In the genomic region with DNA sequence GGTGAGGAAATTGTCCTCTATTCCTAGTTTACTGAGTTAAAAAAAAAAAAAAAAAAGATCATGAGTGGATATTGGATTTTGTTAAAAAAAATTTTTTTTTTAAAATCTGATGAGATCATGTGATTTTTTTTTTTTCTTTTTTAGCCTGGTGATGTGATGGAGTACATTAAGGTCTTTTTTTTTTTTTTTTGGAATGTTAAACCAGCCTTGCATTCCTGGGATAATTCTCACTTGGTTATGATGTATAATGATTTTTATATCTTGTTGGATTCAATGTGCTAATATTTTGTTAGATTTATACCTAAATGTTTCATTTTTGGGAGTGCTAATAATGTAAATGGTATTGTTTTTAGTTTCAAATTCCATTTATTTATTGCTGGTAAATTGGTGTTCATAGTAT, we compare ENCODE assay signal across 32 cellular contexts.
"Had no signal": no experiment of that assay in that cellular context is flagged by ENCODE, and none has a peak within 500 bp of the region (broad histone marks: within the 10 kb centered on the region; RNA-seq: fewer than 3 reads in every experiment).

No MANE protein-coding gene starts in this region.

- H3K27me3 ChIP-seq: ascending aorta, esophagus squamous epithelium, heart left ventricle had no signal

- H3K27me3 Mint-ChIP-seq: activated CD4-positive, alpha-beta memory T cell treated with anti-CD3 and anti-CD28 coated beads for 36 hours; activated CD4-positive, alpha-beta T cell treated with anti-CD3 and anti-CD28 coated beads for 36 hours; activated CD4-positive, alpha-beta T cell treated with anti-CD3 and anti-CD28 coated beads, Interleukin-2, amount 10 ng/mL, durations not matched to agents 24 days and 14 days; activated CD8-positive, alpha-beta memory T cell treated with anti-CD3 and anti-CD28 coated beads, Interleukin-2, amount 10 ng/mL, durations not matched to agents 7 days and 5 days; activated naive CD8-positive, alpha-beta T cell treated with anti-CD3 and anti-CD28 coated beads, Interleukin-2, amount 10 ng/mL, durations not matched to agents 7 days and 5 days; brain; central memory CD8-positive, alpha-beta T cell; effector memory CD8-positive, alpha-beta T cell had no signal

- H3K9me3 Mint-ChIP-seq: activated naive CD4-positive, alpha-beta T cell treated with anti-CD3 and anti-CD28 coated beads, Interleukin-2, amount 50 U/mL, for 72 hours had no signal

- H3K4me3 Mint-ChIP-seq: activated CD4-positive, alpha-beta memory T cell treated with anti-CD3 and anti-CD28 coated beads for 36 hours; activated CD4-positive, alpha-beta T cell treated with anti-CD3 and anti-CD28 coated beads for 36 hours; activated CD4-positive, alpha-beta T cell treated with anti-CD3 and anti-CD28 coated beads, Interleukin-2, amount 10 ng/mL, durations not matched to agents 24 days and 14 days; activated CD8-positive, alpha-beta memory T cell treated with anti-CD3 and anti-CD28 coated beads, Interleukin-2, amount 10 ng/mL, durations not matched to agents 7 days and 5 days; activated CD8-positive, alpha-beta T cell treated with anti-CD3 and anti-CD28 coated beads, Interleukin-2, amount 10 ng/mL, durations not matched to agents 7 days and 5 days; activated naive CD4-positive, alpha-beta T cell treated with anti-CD3 and anti-CD28 coated beads for 36 hours; activated naive CD8-positive, alpha-beta T cell treated with anti-CD3 and anti-CD28 coated beads, Interleukin-2, amount 10 ng/mL, durations not matched to agents 7 days and 5 days; activated T-helper 1 cell treated with anti-CD3 and anti-CD28 coated beads, Interleukin-12 subunit alpha, Interleukin-12 subunit beta, Interleukin-2, Interleukin-4 antibody, amounts not matched to agents 30 ng/mL and 10 ng/mL and 1 ng/mL, durations not matched to agents 14 hours and 24 hours and 36 hours; brain; central memory CD8-positive, alpha-beta T cell; effector memory CD8-positive, alpha-beta T cell had no signal

- DNase-seq: activated CD4-positive, alpha-beta memory T cell treated with anti-CD3 and anti-CD28 coated beads for 36 hours; activated CD4-positive, alpha-beta T cell treated with anti-CD3 and anti-CD28 coated beads for 36 hours; activated CD4-positive, alpha-beta T cell treated with anti-CD3 and anti-CD28 coated beads, Interleukin-2, amount 10 ng/mL, durations not matched to agents 24 days and 14 days; activated CD4-positive, CD25-positive, alpha-beta regulatory T cell; activated CD4-positive, CD25-positive, alpha-beta regulatory T cell treated with anti-CD3 and anti-CD28 coated beads, Interleukin-2, amount 50 U/mL, for 72 hours; activated CD8-positive, alpha-beta memory T cell treated with anti-CD3 and anti-CD28 coated beads, Interleukin-2, amount 10 ng/mL, durations not matched to agents 7 days and 5 days; activated CD8-positive, alpha-beta memory T cell treated with anti-CD3 and anti-CD28 coated beads, Interleukin-2, amount 50 U/mL, for 4 hours; activated CD8-positive, alpha-beta T cell treated with anti-CD3 and anti-CD28 coated beads, Interleukin-2, amount 10 ng/mL, durations not matched to agents 7 days and 5 days; activated effector memory CD4-positive, alpha-beta T cell treated with anti-CD3 and anti-CD28 coated beads, Interleukin-2, amount 50 U/mL, for 16 hours; activated naive CD4-positive, alpha-beta T cell treated with anti-CD3 and anti-CD28 coated beads for 36 hours; activated naive CD8-positive, alpha-beta T cell treated with anti-CD3 and anti-CD28 coated beads, Interleukin-2, amount 10 ng/mL, durations not matched to agents 7 days and 5 days; activated T-cell treated with anti-CD3 and anti-CD28 coated beads, Interleukin-2, amount 50 U/mL, for 1 hour; activated T-cell treated with anti-CD3 and anti-CD28 coated beads, Interleukin-2, amount 50 U/mL, for 48 hours; cortex of kidney; dermis blood vessel endothelial cell; effector CD4-positive, alpha-beta T cell; effector memory CD8-positive, alpha-beta T cell; esophagus squamous epithelium; foreskin melanocyte; glutamatergic neuron; heart left ventricle; T-helper 2 cell had no signal

- H3K27ac ChIP-seq: ascending aorta, epithelial cell of prostate, esophagus squamous epithelium, heart left ventricle had no signal

- H3K4me1 Mint-ChIP-seq: brain had no signal

- ATAC-seq: activated CD4-positive, alpha-beta T cell treated with anti-CD3 and anti-CD28 coated beads for 36 hours; activated CD8-positive, alpha-beta memory T cell treated with anti-CD3 and anti-CD28 coated beads, Interleukin-2, amount 10 ng/mL, durations not matched to agents 7 days and 5 days; activated CD8-positive, alpha-beta T cell treated with anti-CD3 and anti-CD28 coated beads, Interleukin-2, amount 10 ng/mL, durations not matched to agents 7 days and 5 days; activated naive CD4-positive, alpha-beta T cell treated with anti-CD3 and anti-CD28 coated beads, Interleukin-2, amount 50 U/mL, for 72 hours; effector memory CD8-positive, alpha-beta T cell; heart left ventricle had no signal

- H3K27ac Mint-ChIP-seq: activated CD4-positive, alpha-beta memory T cell treated with anti-CD3 and anti-CD28 coated beads for 36 hours; activated CD4-positive, alpha-beta T cell treated with anti-CD3 and anti-CD28 coated beads for 36 hours; activated CD8-positive, alpha-beta memory T cell treated with anti-CD3 and anti-CD28 coated beads, Interleukin-2, amount 10 ng/mL, durations not matched to agents 7 days and 5 days; activated CD8-positive, alpha-beta T cell treated with anti-CD3 and anti-CD28 coated beads, Interleukin-2, amount 10 ng/mL, durations not matched to agents 7 days and 5 days; activated naive CD4-positive, alpha-beta T cell treated with anti-CD3 and anti-CD28 coated beads for 36 hours; activated naive CD4-positive, alpha-beta T cell treated with anti-CD3 and anti-CD28 coated beads, Interleukin-2, amount 50 U/mL, for 72 hours; activated naive CD8-positive, alpha-beta T cell treated with anti-CD3 and anti-CD28 coated beads, Interleukin-2, amount 10 ng/mL, durations not matched to agents 7 days and 5 days; activated T-helper 1 cell treated with anti-CD3 and anti-CD28 coated beads, Interleukin-12 subunit alpha, Interleukin-12 subunit beta, Interleukin-2, Interleukin-4 antibody, amounts not matched to agents 30 ng/mL and 10 ng/mL and 1 ng/mL, durations not matched to agents 14 hours and 24 hours and 36 hours; activated T-helper 2 cell treated with anti-CD3 and anti-CD28 coated beads, Interferon-gamma antibody, Interleukin-2, Interleukin-4, amounts not matched to agents 10 μg/mL and 5 μg/mL and 100 μg/mL, durations not matched to agents 14 hours and 24 hours and 36 hours; brain; effector memory CD8-positive, alpha-beta T cell had no signal

- FAIRE-seq: bronchial epithelial cell, colon, endothelial cell of umbilical vein had no signal

- H3K4me1 ChIP-seq: ascending aorta, esophagus squamous epithelium had no signal

- H3K4me3 ChIP-seq: ascending aorta, esophagus squamous epithelium, heart left ventricle had no signal
